In the genomic region with DNA sequence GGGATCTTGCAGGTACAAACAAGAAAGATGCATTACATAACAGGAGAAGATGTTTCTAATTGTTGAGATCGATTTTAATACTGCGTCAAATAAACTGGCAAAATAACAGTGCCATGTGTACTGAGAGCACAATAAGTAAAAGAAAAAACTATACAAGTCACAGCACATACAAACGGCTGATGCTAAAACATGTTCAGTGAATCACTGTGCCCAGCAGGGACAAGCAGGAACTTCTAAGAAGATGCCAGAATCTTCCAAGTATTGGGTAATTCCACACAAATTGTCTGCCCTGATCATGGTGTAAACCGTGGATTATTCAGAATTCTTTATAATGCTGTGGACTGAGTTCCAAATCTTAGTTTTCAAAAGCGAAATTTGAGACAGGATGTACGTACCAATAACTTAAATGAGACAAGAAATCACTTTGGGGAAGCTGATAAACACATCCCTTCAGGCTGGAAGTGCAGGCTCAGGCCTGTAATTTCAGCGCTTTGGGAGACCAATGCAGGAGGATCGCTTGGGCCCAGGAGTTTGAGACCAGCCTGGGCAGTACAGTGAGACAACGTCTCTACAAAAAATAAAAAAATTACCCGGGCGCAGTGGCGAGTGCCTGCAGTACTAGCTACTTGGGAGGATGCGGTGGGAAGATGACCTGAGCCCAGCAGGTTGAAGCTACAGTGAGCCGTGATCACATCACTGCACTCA, we compare ENCODE assay signal across 10 cellular contexts. TPM values are rescaled to one million over a fixed set of nuclear protein-coding genes. Genes with fewer than 3 reads are reported as not detected.
A peak's percentile ranks its signal among the peaks of the same experiment; 100 is the strongest.
DNase-seq lines count a peak whose midpoint lies in the region; ATAC-seq and TF ChIP-seq lines count a peak whose summit lies in the region.
"Had no signal": no experiment of that assay in that cellular context is flagged by ENCODE, and none has a peak within 500 bp of the region (broad histone marks: within the 10 kb centered on the region; RNA-seq: fewer than 3 reads in every experiment).

No MANE protein-coding gene starts in this region.

- DNase-seq in NCI-H69 (lab: John Stamatoyannopoulos, UW) (peak; percentile 8), testis (no peak), body of pancreas (no peak)
- DNase-seq in activated CD8-positive, alpha-beta T cell treated with anti-CD3 and anti-CD28 coated beads, Interleukin-2, amount 10 ng/mL, durations not matched to agents 7 days and 5 days = peak; percentile 40
- DNase-seq in stimulated activated CD8-positive, alpha-beta memory T cell treated with anti-CD3 and anti-CD28 coated beads, Interleukin-4, amount 100 ng/mL, for 48 hours = peak; percentile 48
- DNase-seq in effector CD8-positive, alpha-beta T cell (lab: John Stamatoyannopoulos, UW) = no peak
- DNase-seq: RPMI8226 had no signal

- H3K4me3 ChIP-seq in testis (no peak overlapping the region), body of pancreas (no peak overlapping the region)

- no peak for TF ChIP-seq POLR2A in testis (IDR thresholded peaks at IDR 0.05)
- no peak for TF ChIP-seq POLR2A in body of pancreas (IDR thresholded peaks at IDR 0.05)

- peaks cover 34% of the 10 kb centered on the region for H3K36me3 Mint-ChIP-seq in activated CD8-positive, alpha-beta T cell treated with anti-CD3 and anti-CD28 coated beads, Interleukin-2, amount 10 ng/mL, durations not matched to agents 7 days and 5 days (ENCODE audit: low read depth)
- H3K36me3 Mint-ChIP-seq in dendritic cell treated with granulocyte-macrophage colony-stimulating factor and Interleukin-4, amounts not matched to agents 40 ng/mL and 50 ng/mL, for 4 days (ENCODE audit: low read depth) = no peaks in the 10 kb centered on the region

- 85 to 86% methylated on average over 14 of the region's 14 CpGs for WGBS in testis, 2 donors
- 78 to 88% methylated on average over 14 of the region's 14 CpGs for WGBS in body of pancreas, 2 donors

- H3K4me1 Mint-ChIP-seq in activated CD8-positive, alpha-beta T cell treated with anti-CD3 and anti-CD28 coated beads, Interleukin-2, amount 10 ng/mL, durations not matched to agents 7 days and 5 days (ENCODE audit: low read depth) = peaks cover 84% of the 10 kb centered on the region
- peaks cover 42% of the 10 kb centered on the region for H3K4me1 Mint-ChIP-seq in dendritic cell treated with granulocyte-macrophage colony-stimulating factor and Interleukin-4, amounts not matched to agents 40 ng/mL and 50 ng/mL, for 4 days (ENCODE audit: low read depth)

- H3K27ac ChIP-seq in testis = no peak overlapping the region
- no peak overlapping the region for H3K27ac ChIP-seq in body of pancreas

- POLR2A ChIA-PET in activated CD8-positive, alpha-beta T cell treated with anti-CD3 and anti-CD28 coated beads, Interleukin-2, amount 10 ng/mL, durations not matched to agents 7 days and 5 days (lab: Charles Lee) = interaction anchor here (1.0 to 11.9 kb wide), 7 partner anchors 13 to 251 kb away, joined by 3 to 377 read pairs (median 5); a partner anchor contains a TSS

- H3K27me3 Mint-ChIP-seq in activated CD8-positive, alpha-beta T cell treated with anti-CD3 and anti-CD28 coated beads, Interleukin-2, amount 10 ng/mL, durations not matched to agents 7 days and 5 days (ENCODE audit: low read depth) = no peaks in the 10 kb centered on the region
- H3K27me3 Mint-ChIP-seq in dendritic cell treated with granulocyte-macrophage colony-stimulating factor and Interleukin-4, amounts not matched to agents 40 ng/mL and 50 ng/mL, for 4 days = no peaks in the 10 kb centered on the region

- ATAC-seq in activated CD8-positive, alpha-beta T cell treated with anti-CD3 and anti-CD28 coated beads, Interleukin-2, amount 10 ng/mL, durations not matched to agents 7 days and 5 days = no peak
- no peak for ATAC-seq in body of pancreas

- H3K9me3 ChIP-seq in testis (no peaks in the 10 kb centered on the region), body of pancreas (no peaks in the 10 kb centered on the region)

- no peak for TF ChIP-seq CTCF in testis (IDR thresholded peaks at IDR 0.05)
- TF ChIP-seq CTCF in body of pancreas (IDR thresholded peaks at IDR 0.05) = no peak

- peak overlapping the region; percentile 63 for H3K4me3 Mint-ChIP-seq in activated CD8-positive, alpha-beta T cell treated with anti-CD3 and anti-CD28 coated beads, Interleukin-2, amount 10 ng/mL, durations not matched to agents 7 days and 5 days
- H3K4me3 Mint-ChIP-seq in dendritic cell treated with granulocyte-macrophage colony-stimulating factor and Interleukin-4, amounts not matched to agents 40 ng/mL and 50 ng/mL, for 4 days = no peak overlapping the region

- H3K36me3 ChIP-seq in testis (ENCODE audit: low read depth, missing control alignments) (no peaks in the 10 kb centered on the region), body of pancreas (replicated peaks in 1 of 2; ENCODE audit: insufficient read depth in 1 of 2, low read depth in 2 of 2) (no peaks in the 10 kb centered on the region)

- CTCF ChIA-PET in activated CD8-positive, alpha-beta T cell treated with anti-CD3 and anti-CD28 coated beads, Interleukin-2, amount 10 ng/mL, durations not matched to agents 7 days and 5 days (lab: Charles Lee) = interaction anchor here (0.7 to 11.8 kb wide), 6 partner anchors 7 to 71 kb away, joined by 3 to 202 read pairs (median 26); a partner anchor contains a TSS

- no peaks in the 10 kb centered on the region for H3K4me1 ChIP-seq in testis
- H3K4me1 ChIP-seq in body of pancreas = no peaks in the 10 kb centered on the region

- peak overlapping the region; percentile 92 for H3K27ac Mint-ChIP-seq in activated CD8-positive, alpha-beta T cell treated with anti-CD3 and anti-CD28 coated beads, Interleukin-2, amount 10 ng/mL, durations not matched to agents 7 days and 5 days
- H3K27ac Mint-ChIP-seq in dendritic cell treated with granulocyte-macrophage colony-stimulating factor and Interleukin-4, amounts not matched to agents 40 ng/mL and 50 ng/mL, for 4 days = peak overlapping the region; percentile 62

- intact Hi-C loops in dendritic cell treated with granulocyte-macrophage colony-stimulating factor and Interleukin-4, amounts not matched to agents 40 ng/mL and 50 ng/mL, for 4 days (cut with micrococcal nuclease) = loop anchor here (2.0 kb wide), 1 partner anchor 14 kb away; no protein-coding TSS in a partner anchor
- intact Hi-C loops in testis (cut with DNase I; ENCODE audit: low total_unique reads) = no loop called here
- intact Hi-C loops in body of pancreas (cut with DNase I) = no loop called here

- peaks cover 22% of the 10 kb centered on the region for H3K9me3 Mint-ChIP-seq in activated CD8-positive, alpha-beta T cell treated with anti-CD3 and anti-CD28 coated beads, Interleukin-2, amount 10 ng/mL, durations not matched to agents 7 days and 5 days (ENCODE audit: insufficient read depth)
- H3K9me3 Mint-ChIP-seq in dendritic cell treated with granulocyte-macrophage colony-stimulating factor and Interleukin-4, amounts not matched to agents 40 ng/mL and 50 ng/mL, for 4 days = peaks cover 14% of the 10 kb centered on the region

- H3K27me3 ChIP-seq in testis (no peaks in the 10 kb centered on the region), body of pancreas (no peaks in the 10 kb centered on the region)

RNA-seq across cellular contexts. Expression of a gene that starts 54.4 kb away (rescaled TPM):
- total RNA-seq in activated CD8-positive, alpha-beta T cell treated with anti-CD3 and anti-CD28 coated beads, Interleukin-2, amount 10 ng/mL, durations not matched to agents 7 days and 5 days = 100 to 1,000 TPM; 186 to 189 TPM
- total RNA-seq in testis (1 to 10 TPM in 1 of 2 donors, under 1 TPM in 1; 0.63 to 1.4 TPM), body of pancreas (1 to 10 TPM in 1 of 2 donors, not detected in 1; 2.1 TPM)
- polyA plus RNA-seq in testis (ENCODE audit: insufficient read depth, low read depth, low replicate concordance) = 5.8 TPM
- total RNA-seq: frontal cortex, M059J had no signal

Comparison
In these comparisons a context has a peak if more than half of its experiments do, and no peak if none do; other contexts are left out.
1. DNase-seq: peak in NCI-H69 (single experiment), activated CD8-positive, alpha-beta T cell treated with anti-CD3 and anti-CD28 coated beads, Interleukin-2, amount 10 ng/mL, durations not matched to agents 7 days and 5 days (single experiment) and stimulated activated CD8-positive, alpha-beta memory T cell treated with anti-CD3 and anti-CD28 coated beads, Interleukin-4, amount 100 ng/mL, for 48 hours (single experiment); none in testis (single experiment), body of pancreas (0 of 4) and effector CD8-positive, alpha-beta T cell (single experiment).
2. RNA of a gene that starts 54.4 kb away (total RNA-seq): 186 to 189 TPM in activated CD8-positive, alpha-beta T cell treated with anti-CD3 and anti-CD28 coated beads, Interleukin-2, amount 10 ng/mL, durations not matched to agents 7 days and 5 days; 2.1 TPM in body of pancreas and 0.63 to 1.4 TPM in testis; every median in the first group is over 10 times any median in the second.